ENCODE assay signal across 15 cellular contexts in genomic region chr18:36580874-36581750, GRCh38.
A peak's percentile ranks its signal among the peaks of the same experiment; 100 is the strongest.
DNase-seq lines count a peak whose midpoint lies in the region; ATAC-seq, FAIRE-seq and TF ChIP-seq lines count a peak whose summit lies in the region.
"Had no signal": no experiment of that assay in that cellular context is flagged by ENCODE, and none has a peak within 500 bp of the region (broad histone marks: within the 10 kb centered on the region; RNA-seq: fewer than 3 reads in every experiment).

No MANE protein-coding gene starts in this region.

- no peak overlapping the region for H3K4me3 Mint-ChIP-seq in activated CD8-positive, alpha-beta T cell treated with anti-CD3 and anti-CD28 coated beads, Interleukin-2, amount 10 ng/mL, durations not matched to agents 7 days and 5 days
- H3K4me3 Mint-ChIP-seq in CD4-positive, alpha-beta T cell, result no peak overlapping the region
- H3K4me3 Mint-ChIP-seq: activated CD4-positive, alpha-beta memory T cell treated with anti-CD3 and anti-CD28 coated beads for 36 hours; natural killer cell had no signal

- H3K79me2 ChIP-seq in ACC112 (ENCODE audit: control insufficient read depth, insufficient read depth, low read length, unreplicated experiment) (no peaks in the 10 kb centered on the region), endothelial cell of umbilical vein (ENCODE audit: control insufficient read depth, insufficient read depth, low read length) (no peaks in the 10 kb centered on the region)

- no peak for ATAC-seq in activated CD8-positive, alpha-beta T cell treated with anti-CD3 and anti-CD28 coated beads, Interleukin-2, amount 10 ng/mL, durations not matched to agents 7 days and 5 days
- ATAC-seq in CD4-positive, alpha-beta T cell (ENCODE audit: poor library complexity), result no peak
- ATAC-seq: HepG2, natural killer cell had no signal

- H3K9ac ChIP-seq in endothelial cell of umbilical vein (replicated peaks; ENCODE audit: extremely low read depth, insufficient read depth, low read length), result no peak overlapping the region

- H3K4me1 ChIP-seq in ACC112 (ENCODE audit: control insufficient read depth, insufficient read depth, low read length, unreplicated experiment), result peaks cover 24% of the 10 kb centered on the region
- H3K4me1 ChIP-seq in endothelial cell of umbilical vein (ENCODE audit: control insufficient read depth, extremely low read depth, insufficient read depth, low read length), result no peaks in the 10 kb centered on the region
- H3K4me1 ChIP-seq: SJCRH30 had no signal

- no peaks in the 10 kb centered on the region for H3K36me3 Mint-ChIP-seq in activated CD8-positive, alpha-beta T cell treated with anti-CD3 and anti-CD28 coated beads, Interleukin-2, amount 10 ng/mL, durations not matched to agents 7 days and 5 days (ENCODE audit: low read depth)
- H3K36me3 Mint-ChIP-seq in CD4-positive, alpha-beta T cell (ENCODE audit: low read depth), result no peaks in the 10 kb centered on the region
- H3K36me3 Mint-ChIP-seq: activated CD4-positive, alpha-beta memory T cell treated with anti-CD3 and anti-CD28 coated beads for 36 hours; natural killer cell had no signal

- peak; percentile 7 for DNase-seq in NCI-H226
- no peak for DNase-seq in endothelial cell of umbilical vein (ENCODE audit: low read depth, low spot score)
- peak; percentile 85 for DNase-seq in kidney tubule cell (ENCODE audit: low spot score)
- no peak for DNase-seq in activated CD8-positive, alpha-beta T cell treated with anti-CD3 and anti-CD28 coated beads, Interleukin-2, amount 10 ng/mL, durations not matched to agents 7 days and 5 days
- no peak for DNase-seq in COR-L47 (lab: John Stamatoyannopoulos, UW)
- no peak for DNase-seq in CD4-positive, alpha-beta T cell
- no peak for DNase-seq in cerebellum (ENCODE audit: low spot score)
- DNase-seq: activated CD4-positive, alpha-beta memory T cell treated with anti-CD3 and anti-CD28 coated beads for 36 hours; AML-193; natural killer cell; NCI-H2029 treated with DMSO at 0.1 percent for 48 hours; SJCRH30; trophoblast cell had no signal

- intact Hi-C loops in endothelial cell of umbilical vein (cut with micrococcal nuclease), result no loop called here
- intact Hi-C loops in CD4-positive, alpha-beta T cell (cut with DNase I, micrococcal nuclease), result no loop called here

- TF ChIP-seq POLR2A in endothelial cell of umbilical vein (IDR thresholded peaks at IDR 0.05; ENCODE audit: low read depth, low read length), result no peak

- H3K4me1 Mint-ChIP-seq in activated CD8-positive, alpha-beta T cell treated with anti-CD3 and anti-CD28 coated beads, Interleukin-2, amount 10 ng/mL, durations not matched to agents 7 days and 5 days (ENCODE audit: low read depth), result no peaks in the 10 kb centered on the region
- H3K4me1 Mint-ChIP-seq in CD4-positive, alpha-beta T cell (ENCODE audit: low read depth), result no peaks in the 10 kb centered on the region
- H3K4me1 Mint-ChIP-seq: natural killer cell had no signal

- H2AFZ ChIP-seq in ACC112 (ENCODE audit: low read length, unreplicated experiment), result no peak overlapping the region
- no peak overlapping the region for H2AFZ ChIP-seq in endothelial cell of umbilical vein (ENCODE audit: low read depth, low read length)

- POLR2A ChIA-PET in endothelial cell of umbilical vein (lab: Charles Lee), result no interaction called here
- POLR2A ChIA-PET in activated CD8-positive, alpha-beta T cell treated with anti-CD3 and anti-CD28 coated beads, Interleukin-2, amount 10 ng/mL, durations not matched to agents 7 days and 5 days (lab: Charles Lee), result no interaction called here
- POLR2A ChIA-PET in CD4-positive, alpha-beta T cell (lab: Charles Lee), result no interaction called here

- H3K4me3 ChIP-seq in ACC112 (ENCODE audit: low read depth, low read length) (no peak overlapping the region), endothelial cell of umbilical vein (replicated peaks in 1 of 3; ENCODE audit: insufficient read depth in 1 of 3, low read depth in 1 of 3, low read length in 3 of 3) (no peak overlapping the region)
- H3K4me3 ChIP-seq: SJCRH30 had no signal

- no peaks in the 10 kb centered on the region for H3K9me3 Mint-ChIP-seq in activated CD8-positive, alpha-beta T cell treated with anti-CD3 and anti-CD28 coated beads, Interleukin-2, amount 10 ng/mL, durations not matched to agents 7 days and 5 days (ENCODE audit: insufficient read depth)
- H3K9me3 Mint-ChIP-seq in CD4-positive, alpha-beta T cell, result no peaks in the 10 kb centered on the region
- H3K9me3 Mint-ChIP-seq: activated CD4-positive, alpha-beta memory T cell treated with anti-CD3 and anti-CD28 coated beads for 36 hours; natural killer cell had no signal

- TF ChIP-seq CTCF in endothelial cell of umbilical vein (IDR thresholded peaks at IDR 0.05; ENCODE audit: extremely low read depth in 1 of 2, insufficient read depth in 1 of 2, low read depth in 1 of 2, low read length in 2 of 2), result no peak
- no peak for TF ChIP-seq CTCF in CD4-positive, alpha-beta T cell (IDR thresholded peaks at IDR 0.05)

- no peaks in the 10 kb centered on the region for H3K27me3 ChIP-seq in ACC112 (ENCODE audit: insufficient read depth, low read length)
- H3K27me3 ChIP-seq in endothelial cell of umbilical vein (ENCODE audit: control insufficient read depth in 2 of 2, insufficient read depth in 2 of 2, low read length in 2 of 2), result no peaks in the 10 kb centered on the region
- no peaks in the 10 kb centered on the region for H3K27me3 ChIP-seq in CD4-positive, alpha-beta T cell (ENCODE audit: control insufficient read depth, insufficient read depth, low read length)
- H3K27me3 ChIP-seq: SJCRH30 had no signal

- H3K27ac Mint-ChIP-seq in activated CD8-positive, alpha-beta T cell treated with anti-CD3 and anti-CD28 coated beads, Interleukin-2, amount 10 ng/mL, durations not matched to agents 7 days and 5 days, result no peak overlapping the region
- no peak overlapping the region for H3K27ac Mint-ChIP-seq in CD4-positive, alpha-beta T cell
- H3K27ac Mint-ChIP-seq: activated CD4-positive, alpha-beta memory T cell treated with anti-CD3 and anti-CD28 coated beads for 36 hours; natural killer cell had no signal

- no peak for FAIRE-seq in endothelial cell of umbilical vein (lab: Jason Lieb, UNC)
- FAIRE-seq: HepG2 had no signal

- no peak overlapping the region for H3K4me2 ChIP-seq in endothelial cell of umbilical vein (ENCODE audit: insufficient read depth, low read length)

- H3K27ac ChIP-seq in ACC112 (ENCODE audit: low read depth, low read length) (peak overlapping the region; percentile 63), endothelial cell of umbilical vein (ENCODE audit: insufficient read depth, low read depth, low read length) (no peak overlapping the region)
- no peak overlapping the region for H3K27ac ChIP-seq in CD4-positive, alpha-beta T cell (ENCODE audit: low read depth, low read length)
- H3K27ac ChIP-seq: SJCRH30 had no signal

- no peaks in the 10 kb centered on the region for H3K9me3 ChIP-seq in endothelial cell of umbilical vein (replicated peaks; ENCODE audit: control insufficient read depth, insufficient read depth, low read length)
- H3K9me3 ChIP-seq in CD4-positive, alpha-beta T cell (ENCODE audit: control insufficient read depth, low read length), result no peaks in the 10 kb centered on the region
- H3K9me3 ChIP-seq: SJCRH30 had no signal

- CTCF ChIA-PET in endothelial cell of umbilical vein (lab: Charles Lee), result no interaction called here
- CTCF ChIA-PET in activated CD8-positive, alpha-beta T cell treated with anti-CD3 and anti-CD28 coated beads, Interleukin-2, amount 10 ng/mL, durations not matched to agents 7 days and 5 days (lab: Charles Lee), result no interaction called here
- CTCF ChIA-PET in CD4-positive, alpha-beta T cell (lab: Charles Lee), result no interaction called here

- dilution Hi-C loops in endothelial cell of umbilical vein (cut with MboI; ENCODE audit: extremely low pct_ligation_motif_present, low sequenced_read_pairs), result no loop called here

- H3K9me1 ChIP-seq in endothelial cell of umbilical vein (replicated peaks; ENCODE audit: control insufficient read depth, extremely low read depth, insufficient read depth, low read length), result no peaks in the 10 kb centered on the region

- H4K20me1 ChIP-seq in endothelial cell of umbilical vein (replicated peaks; ENCODE audit: control insufficient read depth, extremely low read depth, insufficient read depth, low read length), result no peaks in the 10 kb centered on the region

- BruUV-seq in endothelial cell of umbilical vein (replicated peaks; lab: Mats Ljungman, UMichigan), result no TSS peak

- no peaks in the 10 kb centered on the region for H3K36me3 ChIP-seq in ACC112 (ENCODE audit: insufficient read depth, low read length)
- no peaks in the 10 kb centered on the region for H3K36me3 ChIP-seq in endothelial cell of umbilical vein (ENCODE audit: control insufficient read depth in 2 of 2, extremely low read depth in 1 of 2, insufficient read depth in 2 of 2, low read length in 2 of 2)
- H3K36me3 ChIP-seq: SJCRH30 had no signal

- peaks cover 2% of the 10 kb centered on the region for H3K27me3 Mint-ChIP-seq in activated CD8-positive, alpha-beta T cell treated with anti-CD3 and anti-CD28 coated beads, Interleukin-2, amount 10 ng/mL, durations not matched to agents 7 days and 5 days (ENCODE audit: low read depth)
- peaks cover 7% of the 10 kb centered on the region for H3K27me3 Mint-ChIP-seq in CD4-positive, alpha-beta T cell

TF ChIP-seq in endothelial cell of umbilical vein, 7 proteins besides CTCF, POLR2A, EP300 and RAD21:
- peak; percentile 22 for TF ChIP-seq FOS (IDR thresholded peaks at IDR 0.05; ENCODE audit: borderline replicate concordance, insufficient read depth, low read length)
- TF ChIP-seq, protein P1, sequence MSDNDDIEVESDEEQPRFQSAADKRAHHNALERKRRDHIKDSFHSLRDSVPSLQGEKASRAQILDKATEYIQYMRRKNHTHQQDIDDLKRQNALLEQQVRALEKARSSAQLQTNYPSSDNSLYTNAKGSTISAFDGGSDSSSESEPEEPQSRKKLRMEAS (IDR thresholded peaks at IDR 0.05; ENCODE audit: insufficient read depth, insufficient read length), result no peak
- no peak for TF ChIP-seq JUN (IDR thresholded peaks at IDR 0.05; ENCODE audit: borderline replicate concordance, insufficient read depth, insufficient read length, low read depth)
- no peak for TF ChIP-seq POLR2AphosphoS5 (IDR thresholded peaks at IDR 0.05; ENCODE audit: insufficient read depth, low read depth, low read length)

Comparison
In these comparisons a context has a peak if more than half of its experiments do, and no peak if none do; other contexts are left out.
1. DNase-seq: peak in NCI-H226 (single experiment) and kidney tubule cell (single experiment); none in endothelial cell of umbilical vein (single experiment), activated CD8-positive, alpha-beta T cell treated with anti-CD3 and anti-CD28 coated beads, Interleukin-2, amount 10 ng/mL, durations not matched to agents 7 days and 5 days (single experiment), COR-L47 (single experiment), CD4-positive, alpha-beta T cell (0 of 10) and cerebellum (single experiment).